Comparison of ENCODE assay signal across 2 cellular contexts in the genomic region with DNA sequence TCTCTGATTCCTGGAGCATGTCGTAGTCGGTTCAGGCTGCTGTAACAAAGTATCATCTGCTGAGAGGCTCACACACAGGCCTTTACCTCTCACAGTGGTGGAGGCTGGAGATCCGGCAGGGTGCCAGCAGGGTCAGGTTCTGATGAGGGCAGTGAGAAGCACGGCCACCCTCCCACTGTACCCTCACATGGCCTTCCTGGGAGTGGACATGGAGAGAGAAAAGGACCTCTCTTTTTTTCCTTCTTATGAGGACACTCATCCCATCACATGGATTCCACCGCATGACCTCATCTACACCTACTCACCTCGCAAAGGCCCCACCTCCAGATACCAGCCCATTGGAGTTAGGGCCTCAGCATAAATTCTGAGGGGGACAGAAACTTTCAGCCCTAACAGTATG.
TF ChIP-seq lines count a peak whose summit lies in the region.

No MANE protein-coding gene starts in this region.

TF ChIP-seq in WTC11, 78 proteins besides CTCF, POLR2A, EP300 and RAD21 (continued from another document):
- TF ChIP-seq STAT6 (CRISPR knock-in tag; conservative IDR thresholded peaks at IDR 0.05; ENCODE audit: low read depth): no peak
- TF ChIP-seq, protein P1, sequence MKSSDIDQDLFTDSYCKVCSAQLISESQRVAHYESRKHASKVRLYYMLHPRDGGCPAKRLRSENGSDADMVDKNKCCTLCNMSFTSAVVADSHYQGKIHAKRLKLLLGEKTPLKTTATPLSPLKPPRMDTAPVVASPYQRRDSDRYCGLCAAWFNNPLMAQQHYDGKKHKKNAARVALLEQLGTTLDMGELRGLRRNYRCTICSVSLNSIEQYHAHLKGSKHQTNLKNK (CRISPR knock-in tag; IDR thresholded peaks at IDR 0.05): no peak
- no peak for TF ChIP-seq SP1 (CRISPR knock-in tag; conservative IDR thresholded peaks at IDR 0.05)
- TF ChIP-seq FOXP4 (CRISPR knock-in tag; IDR thresholded peaks at IDR 0.05): no peak
- no peak for TF ChIP-seq ZNF396 (CRISPR knock-in tag; IDR thresholded peaks at IDR 0.05; ENCODE audit: borderline replicate concordance)
- TF ChIP-seq ZNF263 (CRISPR knock-in tag; IDR thresholded peaks at IDR 0.05; ENCODE audit: low read depth): no peak
- TF ChIP-seq ZNF219 (CRISPR knock-in tag; IDR thresholded peaks at IDR 0.05; ENCODE audit: borderline replicate concordance): no peak
- TF ChIP-seq ZNF121 (CRISPR knock-in tag; IDR thresholded peaks at IDR 0.05): no peak
- TF ChIP-seq HMGA2 (CRISPR knock-in tag; IDR thresholded peaks at IDR 0.05): no peak
- TF ChIP-seq PREB (CRISPR knock-in tag; IDR thresholded peaks at IDR 0.05; ENCODE audit: borderline replicate concordance): no peak
- no peak for TF ChIP-seq ETV6 (CRISPR knock-in tag; IDR thresholded peaks at IDR 0.05)
- TF ChIP-seq, protein P2, sequence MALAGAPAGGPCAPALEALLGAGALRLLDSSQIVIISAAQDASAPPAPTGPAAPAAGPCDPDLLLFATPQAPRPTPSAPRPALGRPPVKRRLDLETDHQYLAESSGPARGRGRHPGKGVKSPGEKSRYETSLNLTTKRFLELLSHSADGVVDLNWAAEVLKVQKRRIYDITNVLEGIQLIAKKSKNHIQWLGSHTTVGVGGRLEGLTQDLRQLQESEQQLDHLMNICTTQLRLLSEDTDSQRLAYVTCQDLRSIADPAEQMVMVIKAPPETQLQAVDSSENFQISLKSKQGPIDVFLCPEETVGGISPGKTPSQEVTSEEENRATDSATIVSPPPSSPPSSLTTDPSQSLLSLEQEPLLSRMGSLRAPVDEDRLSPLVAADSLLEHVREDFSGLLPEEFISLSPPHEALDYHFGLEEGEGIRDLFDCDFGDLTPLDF (CRISPR knock-in tag; IDR thresholded peaks at IDR 0.05): no peak
- TF ChIP-seq AR (CRISPR knock-in tag; IDR thresholded peaks at IDR 0.05): no peak

TF ChIP-seq in GM23338, 12 proteins besides CTCF, POLR2A, EP300 and RAD21 (continued from another document):
- TF ChIP-seq, protein P3, sequence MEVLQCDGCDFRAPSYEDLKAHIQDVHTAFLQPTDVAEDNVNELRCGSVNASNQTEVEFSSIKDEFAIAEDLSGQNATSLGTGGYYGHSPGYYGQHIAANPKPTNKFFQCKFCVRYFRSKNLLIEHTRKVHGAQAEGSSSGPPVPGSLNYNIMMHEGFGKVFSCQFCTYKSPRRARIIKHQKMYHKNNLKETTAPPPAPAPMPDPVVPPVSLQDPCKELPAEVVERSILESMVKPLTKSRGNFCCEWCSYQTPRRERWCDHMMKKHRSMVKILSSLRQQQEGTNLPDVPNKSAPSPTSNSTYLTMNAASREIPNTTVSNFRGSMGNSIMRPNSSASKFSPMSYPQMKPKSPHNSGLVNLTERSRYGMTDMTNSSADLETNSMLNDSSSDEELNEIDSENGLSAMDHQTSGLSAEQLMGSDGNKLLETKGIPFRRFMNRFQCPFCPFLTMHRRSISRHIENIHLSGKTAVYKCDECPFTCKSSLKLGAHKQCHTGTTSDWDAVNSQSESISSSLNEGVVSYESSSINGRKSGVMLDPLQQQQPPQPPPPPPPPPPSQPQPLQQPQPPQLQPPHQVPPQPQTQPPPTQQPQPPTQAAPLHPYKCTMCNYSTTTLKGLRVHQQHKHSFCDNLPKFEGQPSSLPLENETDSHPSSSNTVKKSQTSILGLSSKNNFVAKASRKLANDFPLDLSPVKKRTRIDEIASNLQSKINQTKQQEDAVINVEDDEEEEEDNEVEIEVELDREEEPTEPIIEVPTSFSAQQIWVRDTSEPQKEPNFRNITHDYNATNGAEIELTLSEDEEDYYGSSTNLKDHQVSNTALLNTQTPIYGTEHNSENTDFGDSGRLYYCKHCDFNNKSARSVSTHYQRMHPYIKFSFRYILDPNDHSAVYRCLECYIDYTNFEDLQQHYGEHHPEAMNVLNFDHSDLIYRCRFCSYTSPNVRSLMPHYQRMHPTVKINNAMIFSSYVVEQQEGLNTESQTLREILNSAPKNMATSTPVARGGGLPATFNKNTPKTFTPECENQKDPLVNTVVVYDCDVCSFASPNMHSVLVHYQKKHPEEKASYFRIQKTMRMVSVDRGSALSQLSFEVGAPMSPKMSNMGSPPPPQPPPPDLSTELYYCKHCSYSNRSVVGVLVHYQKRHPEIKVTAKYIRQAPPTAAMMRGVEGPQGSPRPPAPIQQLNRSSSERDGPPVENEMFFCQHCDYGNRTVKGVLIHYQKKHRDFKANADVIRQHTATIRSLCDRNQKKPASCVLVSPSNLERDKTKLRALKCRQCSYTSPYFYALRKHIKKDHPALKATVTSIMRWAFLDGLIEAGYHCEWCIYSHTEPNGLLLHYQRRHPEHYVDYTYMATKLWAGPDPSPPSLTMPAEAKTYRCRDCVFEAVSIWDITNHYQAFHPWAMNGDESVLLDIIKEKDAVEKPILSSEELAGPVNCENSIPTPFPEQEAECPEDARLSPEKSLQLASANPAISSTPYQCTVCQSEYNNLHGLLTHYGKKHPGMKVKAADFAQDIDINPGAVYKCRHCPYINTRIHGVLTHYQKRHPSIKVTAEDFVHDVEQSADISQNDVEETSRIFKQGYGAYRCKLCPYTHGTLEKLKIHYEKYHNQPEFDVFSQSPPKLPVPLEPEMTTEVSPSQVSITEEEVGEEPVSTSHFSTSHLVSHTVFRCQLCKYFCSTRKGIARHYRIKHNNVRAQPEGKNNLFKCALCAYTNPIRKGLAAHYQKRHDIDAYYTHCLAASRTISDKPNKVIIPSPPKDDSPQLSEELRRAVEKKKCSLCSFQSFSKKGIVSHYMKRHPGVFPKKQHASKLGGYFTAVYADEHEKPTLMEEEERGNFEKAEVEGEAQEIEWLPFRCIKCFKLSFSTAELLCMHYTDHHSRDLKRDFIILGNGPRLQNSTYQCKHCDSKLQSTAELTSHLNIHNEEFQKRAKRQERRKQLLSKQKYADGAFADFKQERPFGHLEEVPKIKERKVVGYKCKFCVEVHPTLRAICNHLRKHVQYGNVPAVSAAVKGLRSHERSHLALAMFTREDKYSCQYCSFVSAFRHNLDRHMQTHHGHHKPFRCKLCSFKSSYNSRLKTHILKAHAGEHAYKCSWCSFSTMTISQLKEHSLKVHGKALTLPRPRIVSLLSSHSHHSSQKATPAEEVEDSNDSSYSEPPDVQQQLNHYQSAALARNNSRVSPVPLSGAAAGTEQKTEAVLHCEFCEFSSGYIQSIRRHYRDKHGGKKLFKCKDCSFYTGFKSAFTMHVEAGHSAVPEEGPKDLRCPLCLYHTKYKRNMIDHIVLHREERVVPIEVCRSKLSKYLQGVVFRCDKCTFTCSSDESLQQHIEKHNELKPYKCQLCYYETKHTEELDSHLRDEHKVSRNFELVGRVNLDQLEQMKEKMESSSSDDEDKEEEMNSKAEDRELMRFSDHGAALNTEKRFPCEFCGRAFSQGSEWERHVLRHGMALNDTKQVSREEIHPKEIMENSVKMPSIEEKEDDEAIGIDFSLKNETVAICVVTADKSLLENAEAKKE (CRISPR knock-in tag; IDR thresholded peaks at IDR 0.05): no peak
- TF ChIP-seq ETS1 (IDR thresholded peaks at IDR 0.05) (no peak), ZNF331 (CRISPR knock-in tag; IDR thresholded peaks at IDR 0.05; ENCODE audit: low read depth) (no peak), STAT1 (IDR thresholded peaks at IDR 0.05; ENCODE audit: unreplicated experiment) (no peak), EZH2 (IDR thresholded peaks at IDR 0.05; ENCODE audit: low read depth, unreplicated experiment) (no peak), REST (IDR thresholded peaks at IDR 0.05; ENCODE audit: unreplicated experiment) (no peak), JUNB (IDR thresholded peaks at IDR 0.05; ENCODE audit: unreplicated experiment) (no peak), ZNF114 (CRISPR knock-in tag; IDR thresholded peaks at IDR 0.05) (no peak)
